ENCODE assay signal across 22 cellular contexts in genomic region chr14:103765526-103765925, GRCh38.
"Had no signal": no experiment of that assay in that cellular context is flagged by ENCODE, and none has a peak within 500 bp of the region (broad histone marks: within the 10 kb centered on the region; RNA-seq: fewer than 3 reads in every experiment).

No MANE protein-coding gene starts in this region.

- H3K27ac ChIP-seq: epithelial cell of prostate, esophagus muscularis mucosa, gastrocnemius medialis, neutrophil, psoas muscle, spleen, uterus had no signal

- H3K27me3 Mint-ChIP-seq: naive thymus-derived CD8-positive, alpha-beta T cell; type B pancreatic cell had no signal

- H3K27me3 ChIP-seq: esophagus muscularis mucosa, gastrocnemius medialis, neutrophil, spleen, uterus had no signal

- H3K4me3 ChIP-seq: esophagus muscularis mucosa, gastrocnemius medialis, lung, psoas muscle, spleen, uterus had no signal

- H3K27ac Mint-ChIP-seq: dendritic cell treated with granulocyte-macrophage colony-stimulating factor and Interleukin-4, amounts not matched to agents 40 ng/mL and 50 ng/mL, for 4 days; immature natural killer cell; type B pancreatic cell had no signal

- H3K9me3 Mint-ChIP-seq: dendritic cell treated with granulocyte-macrophage colony-stimulating factor and Interleukin-4, amounts not matched to agents 40 ng/mL and 50 ng/mL, for 4 days; immature natural killer cell; naive thymus-derived CD8-positive, alpha-beta T cell; type B pancreatic cell had no signal

- H3K36me3 ChIP-seq: gastrocnemius medialis, neutrophil, uterus had no signal

- H3K9me3 ChIP-seq: esophagus muscularis mucosa, gastrocnemius medialis, neutrophil, psoas muscle, spleen, uterus had no signal

- ATAC-seq: gastrocnemius medialis; left cardiac atrium; left ventricle myocardium superior; naive thymus-derived CD8-positive, alpha-beta T cell; psoas muscle; sciatic nerve had no signal

- H3K4me1 ChIP-seq: gastrocnemius medialis, psoas muscle, spleen, uterus had no signal

- DNase-seq: cerebellar nuclear complex; effector CD4-positive, alpha-beta T cell; gastrocnemius medialis; glutamatergic neuron; immature natural killer cell; left cardiac atrium; left ventricle myocardium superior; naive thymus-derived CD8-positive, alpha-beta T cell; psoas muscle; spleen; stimulated activated CD4-positive, alpha-beta T cell treated with anti-CD3 and anti-CD28 coated beads, Interleukin-15, amount 100 ng/mL, for 24 hours; stimulated activated CD4-positive, alpha-beta T cell treated with anti-CD3 and anti-CD28 coated beads, Interleukin-1b, Interleukin-23, amount 100 ng/mL, for 48 hours; stimulated activated CD4-positive, alpha-beta T cell treated with anti-CD3 and anti-CD28 coated beads, Interleukin-4, amount 100 ng/mL, for 24 hours; stimulated activated naive CD4-positive, alpha-beta T cell; uterus had no signal

- H3K4me3 Mint-ChIP-seq: dendritic cell treated with granulocyte-macrophage colony-stimulating factor and Interleukin-4, amounts not matched to agents 40 ng/mL and 50 ng/mL, for 4 days; immature natural killer cell; naive thymus-derived CD8-positive, alpha-beta T cell; type B pancreatic cell had no signal
